In genomic region chr9:35700942-35701341, GRCh38 we compare ENCODE assay signal across 15 cellular contexts. TPM values are rescaled to one million over a fixed set of nuclear protein-coding genes. Genes with fewer than 3 reads are reported as not detected.
DNase-seq lines count a peak whose midpoint lies in the region; ATAC-seq and TF ChIP-seq lines count a peak whose summit lies in the region.
"Had no signal": no experiment of that assay in that cellular context is flagged by ENCODE, and none has a peak within 500 bp of the region (broad histone marks: within the 10 kb centered on the region; RNA-seq: fewer than 3 reads in every experiment).

No MANE protein-coding gene starts in this region.

- H3K4me3 ChIP-seq in ascending aorta (no peak overlapping the region), esophagus muscularis mucosa (no peak overlapping the region), stomach smooth muscle (ENCODE audit: low read length in 2 of 2) (no peak overlapping the region)
- H3K4me3 ChIP-seq: BLaER1 treated with 17β-estradiol and CSF1 and Interleukin-3, amounts not matched to agents 10 nM and 100 nM; GM23248 had no signal

- H3K9me3 ChIP-seq in ascending aorta = no peaks in the 10 kb centered on the region
- no peaks in the 10 kb centered on the region for H3K9me3 ChIP-seq in esophagus muscularis mucosa
- no peaks in the 10 kb centered on the region for H3K9me3 ChIP-seq in stomach smooth muscle (ENCODE audit: control insufficient read depth in 2 of 2, low read length in 2 of 2)
- H3K9me3 ChIP-seq: BLaER1 treated with 17β-estradiol and CSF1 and Interleukin-3, amounts not matched to agents 10 nM and 100 nM had no signal

- DNase-seq in ascending aorta (ENCODE audit: low spot score in 2 of 2) (no peak), esophagus muscularis mucosa (ENCODE audit: extremely low spot score) (no peak), left cardiac atrium (no peak)
- DNase-seq in activated CD4-positive, CD25-positive, alpha-beta regulatory T cell treated with anti-CD3 and anti-CD28 coated beads, Interleukin-2, amount 50 U/mL, for 72 hours = no peak
- no peak for DNase-seq in stimulated activated CD4-positive, alpha-beta T cell treated with anti-CD3 and anti-CD28 coated beads, Interleukin-4, amount 100 ng/mL, for 24 hours
- DNase-seq in activated T-cell treated with anti-CD3 and anti-CD28 coated beads, Interleukin-2, amount 50 U/mL, for 48 hours = no peak
- DNase-seq: ACHN; CD4-positive, CD25-positive, alpha-beta regulatory T cell; DMS53; GF-D8; GM23248 had no signal

- H3K36me3 ChIP-seq in ascending aorta (peaks cover 93 to 100% of the 10 kb centered on the region in 2 donors), esophagus muscularis mucosa (peaks cover 91 to 100% (median 97%) of the 10 kb centered on the region in 4 donors), stomach smooth muscle (ENCODE audit: control insufficient read depth in 2 of 2, insufficient read depth in 2 of 2, low read length in 2 of 2) (peaks cover 92 to 95% of the 10 kb centered on the region in 2 donors)

- no peak for TF ChIP-seq CTCF in ascending aorta (IDR thresholded peaks at IDR 0.05)
- no peak for TF ChIP-seq CTCF in esophagus muscularis mucosa (IDR thresholded peaks at IDR 0.05)

- ATAC-seq in left cardiac atrium = peak; percentile 26 to 72
- ATAC-seq: HCT116 had no signal

- TF ChIP-seq POLR2A in esophagus muscularis mucosa (IDR thresholded peaks at IDR 0.05; ENCODE audit: low read depth) = no peak

- no peak for TF ChIP-seq EP300 in esophagus muscularis mucosa (IDR thresholded peaks at IDR 0.05)

- peaks cover 3 to 21% of the 10 kb centered on the region in 2 donors for H3K4me1 ChIP-seq in ascending aorta
- peaks cover 0 to 56% (median 32%) of the 10 kb centered on the region in 4 donors for H3K4me1 ChIP-seq in esophagus muscularis mucosa
- peaks cover 18% of the 10 kb centered on the region for H3K4me1 ChIP-seq in stomach smooth muscle (ENCODE audit: control insufficient read depth, insufficient read depth, low read length)
- H3K4me1 ChIP-seq: BLaER1 treated with 17β-estradiol and CSF1 and Interleukin-3, amounts not matched to agents 10 nM and 100 nM had no signal

- no peak overlapping the region for H3K9ac ChIP-seq in stomach smooth muscle (ENCODE audit: low read length in 2 of 2)
- H3K9ac ChIP-seq: BLaER1 treated with 17β-estradiol and CSF1 and Interleukin-3, amounts not matched to agents 10 nM and 100 nM; GM23248 had no signal

- H3K27me3 ChIP-seq in ascending aorta (no peaks in the 10 kb centered on the region), esophagus muscularis mucosa (no peaks in the 10 kb centered on the region), stomach smooth muscle (ENCODE audit: control insufficient read depth in 1 of 2, insufficient read depth in 2 of 2, low read length in 2 of 2) (no peaks in the 10 kb centered on the region)
- H3K27me3 ChIP-seq: BLaER1 treated with 17β-estradiol and CSF1 and Interleukin-3, amounts not matched to agents 10 nM and 100 nM had no signal

- peak overlapping the region; percentile 93 to 97 for H3K27ac ChIP-seq in ascending aorta
- H3K27ac ChIP-seq in esophagus muscularis mucosa (replicated peaks in 1 of 4) = peak overlapping the region; percentile 95 to 98 (median 96)
- H3K27ac ChIP-seq in stomach smooth muscle (ENCODE audit: low read length) = peak overlapping the region; percentile 33
- H3K27ac ChIP-seq: BLaER1 treated with 17β-estradiol and CSF1 and Interleukin-3, amounts not matched to agents 10 nM and 100 nM; GM23248 had no signal

- intact Hi-C loops in ascending aorta (cut with DNase I) (no loop called here), esophagus muscularis mucosa (cut with DNase I) (no loop called here), left cardiac atrium (cut with DNase I) (no loop called here)

RNA-seq across cellular contexts. Expression of gene TPM2, which starts 11.2 kb away (rescaled TPM):
- total RNA-seq in ascending aorta (1,923 TPM), esophagus muscularis mucosa (over 10,000 TPM in 3 of 4 donors, 1,000 to 10,000 TPM in 1; 8,856 to 14,576 (median 12,022) TPM), left cardiac atrium (100 to 1,000 TPM; 523 to 604 TPM)

RNA-seq across cellular contexts. Expression of gene CA9, which starts 27.2 kb away (rescaled TPM):
- total RNA-seq in ascending aorta (3.9 TPM), esophagus muscularis mucosa (1 to 10 TPM in 1 of 4 donors, not detected in 3; 2.2 TPM), left cardiac atrium (1 to 10 TPM; 1.6 to 2.8 TPM)
- total RNA-seq: A172; CD4-positive, CD25-positive, alpha-beta regulatory T cell had no signal

RNA-seq across cellular contexts. Expression of gene TLN1, which starts 31.1 kb away (rescaled TPM):
- total RNA-seq in ascending aorta (735 TPM), esophagus muscularis mucosa (1,000 to 10,000 TPM in 3 of 4 donors, 100 to 1,000 TPM in 1; 934 to 1,435 (median 1,196) TPM), left cardiac atrium (100 to 1,000 TPM; 301 to 324 TPM)

RNA-seq across cellular contexts. Expression of gene CREB3, which starts 31.5 kb away (rescaled TPM):
- total RNA-seq in ascending aorta = 48.3 TPM
- 10 to 100 TPM; 65.6 to 97.3 (median 85.4) TPM for total RNA-seq in esophagus muscularis mucosa
- 10 to 100 TPM; 24.6 to 36.2 TPM for total RNA-seq in left cardiac atrium

RNA-seq across cellular contexts. Expression of gene ARHGEF39, which starts 35.9 kb away (rescaled TPM):
- 1.1 TPM for total RNA-seq in ascending aorta
- total RNA-seq in esophagus muscularis mucosa = 1 to 10 TPM; 1.3 to 3.3 (median 1.7) TPM
- under 1 TPM; 0.18 to 0.84 TPM for total RNA-seq in left cardiac atrium

Comparison
In these comparisons a context has a peak if more than half of its experiments do, and no peak if none do; other contexts are left out.
1. H3K27ac ChIP-seq: peak in every context shown above with its lines; median percentile 96 in esophagus muscularis mucosa; 95 in ascending aorta; 33 in stomach smooth muscle.